19 cellular contexts compared by ENCODE assay signal in the genomic region with DNA sequence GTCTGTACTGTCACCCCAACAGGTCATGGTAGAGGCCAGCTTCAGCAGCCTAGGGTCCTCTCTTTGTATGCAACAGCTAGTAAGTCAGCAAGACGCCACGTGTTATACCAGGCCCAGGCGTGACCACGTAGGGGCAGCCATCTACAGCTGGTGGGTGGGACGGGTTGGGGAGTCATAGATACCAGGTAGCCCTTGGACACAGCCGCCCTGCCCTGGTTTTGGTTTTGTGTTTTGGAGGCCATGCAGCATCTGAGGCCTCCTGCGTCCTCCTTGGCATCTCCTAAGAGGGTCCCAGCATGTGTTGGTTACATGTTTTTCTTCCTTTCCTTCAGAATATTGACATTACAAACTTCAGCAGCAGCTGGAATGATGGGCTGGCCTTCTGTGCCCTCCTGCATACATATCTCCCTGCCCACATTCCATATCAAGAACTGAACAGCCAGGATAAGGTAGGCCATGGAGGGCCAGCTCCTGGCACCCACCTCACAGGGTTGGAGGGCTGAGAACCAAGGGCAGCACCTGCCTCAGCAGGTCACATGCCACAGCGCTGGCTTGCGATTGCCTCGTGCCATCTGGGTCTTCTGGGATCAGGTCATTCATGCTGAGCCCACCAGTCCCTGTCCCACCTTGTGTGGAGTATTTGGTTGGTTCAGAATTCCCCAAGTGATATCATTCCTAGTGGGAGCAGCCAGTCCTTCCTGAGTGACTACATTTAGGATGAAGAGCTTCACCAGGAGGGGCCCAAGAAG. TPM values are rescaled to one million over a fixed set of nuclear protein-coding genes. Genes with fewer than 3 reads are reported as not detected.
DNase-seq lines count a peak whose midpoint lies in the region; FAIRE-seq and TF ChIP-seq lines count a peak whose summit lies in the region.
"Had no signal": no experiment of that assay in that cellular context is flagged by ENCODE, and none has a peak within 500 bp of the region (broad histone marks: within the 10 kb centered on the region; RNA-seq: fewer than 3 reads in every experiment).

No MANE protein-coding gene starts in this region.

- CTCF ChIA-PET in RWPE1 (lab: Yijun Ruan, JAX) = no interaction called here
- CTCF ChIA-PET in GM10248 (lab: Yijun Ruan, JAX) = interaction anchor here (0.9 to 1.3 kb wide), 2 partner anchors 13 to 110 kb away, joined by 4 to 5 read pairs; no protein-coding TSS in a partner anchor
- CTCF ChIA-PET in HEK293T (lab: Yijun Ruan, JAX) = no interaction called here

- no peaks in the 10 kb centered on the region for H3K9me3 ChIP-seq in kidney (ENCODE audit: control insufficient read depth in 1 of 2, low read length in 2 of 2)

- DNase-seq in activated effector memory CD4-positive, alpha-beta T cell treated with anti-CD3 and anti-CD28 coated beads, Interleukin-2, amount 50 U/mL, for 16 hours = peak; percentile 58
- no peak for DNase-seq in activated effector memory CD4-positive, alpha-beta T cell treated with Interleukin-2 at 50 U/mL for 16 hours
- DNase-seq in D721Med (ENCODE audit: insufficient read length, low spot score) = peak; percentile 10
- no peak for DNase-seq in RWPE1 (ENCODE audit: low spot score)
- peak; percentile 54 for DNase-seq in kidney
- no peak for DNase-seq in NCI-H1694 (lab: John Stamatoyannopoulos, UW)
- no peak for DNase-seq in GM10248 (ENCODE audit: extremely low spot score)
- DNase-seq in HEK293T (ENCODE audit: extremely low spot score) = no peak
- DNase-seq: DMS79, HCEC 1CT, KG1, NCI-H1436, NCI-H2081, NCI-H510A, NCI-H774, PC-3 had no signal

- intact Hi-C loops in kidney (cut with DNase I) = no loop called here

- peaks cover 4 to 11% of the 10 kb centered on the region in 2 donors for H3K36me3 ChIP-seq in kidney (ENCODE audit: control insufficient read depth in 1 of 2, insufficient read depth in 2 of 2, low read length in 2 of 2)

- POLR2A ChIA-PET in RWPE1 (lab: Yijun Ruan, JAX; ENCODE audit: low non-redundant PET) (no interaction called here), GM10248 (lab: Yijun Ruan, JAX) (no interaction called here), HEK293T (lab: Yijun Ruan, JAX) (no interaction called here)

- TF ChIP-seq CTCF in D721Med (IDR thresholded peaks at IDR 0.05; ENCODE audit: insufficient read depth, missing control alignments) (no peak), RWPE1 (conservative IDR thresholded peaks at IDR 0.05; ENCODE audit: low read depth) (no peak), kidney (IDR thresholded peaks at IDR 0.05; ENCODE audit: borderline replicate concordance, extremely low read depth, insufficient read depth) (no peak), GM10248 (IDR thresholded peaks at IDR 0.05; ENCODE audit: control extremely low read depth, extremely low read depth, low read depth, missing control alignments) (no peak)

- H3K4me3 ChIP-seq in kidney (ENCODE audit: low read length in 2 of 2) = no peak overlapping the region
- H3K4me3 ChIP-seq: GM12878, SK-N-MC had no signal

- no peak overlapping the region for H3K9ac ChIP-seq in kidney (ENCODE audit: low read length in 2 of 2)

- H3K27ac ChIP-seq in RWPE1 (peak overlapping the region; percentile 1; the same call in 1 of the 2 replicates), kidney (ENCODE audit: low read depth in 2 of 2, low read length in 2 of 2) (no peak overlapping the region)
- H3K27ac ChIP-seq: SK-N-MC had no signal

- no peak for FAIRE-seq in D721Med (lab: Jason Lieb, UNC)
- FAIRE-seq in kidney (lab: Jason Lieb, UNC) = no peak
- FAIRE-seq: GM12878, GM18507 had no signal

- peaks cover 9 to 19% of the 10 kb centered on the region in 2 donors for H3K4me1 ChIP-seq in kidney (ENCODE audit: control insufficient read depth in 1 of 2, insufficient read depth in 1 of 2, low read depth in 1 of 2, low read length in 2 of 2)

TF ChIP-seq in HEK293T, 16 proteins besides CTCF, POLR2A, EP300 and RAD21:
- TF ChIP-seq FOXA1 (IDR thresholded peaks at IDR 0.05) (no peak), BHLHE40 (IDR thresholded peaks at IDR 0.05; ENCODE audit: borderline replicate concordance) (no peak), SP1 (IDR thresholded peaks at IDR 0.05) (no peak), ARNT (IDR thresholded peaks at IDR 0.05) (no peak), ELF4 (IDR thresholded peaks at IDR 0.05) (no peak), HDGF (IDR thresholded peaks at IDR 0.05; ENCODE audit: borderline replicate concordance) (no peak), FOXK2 (IDR thresholded peaks at IDR 0.05) (no peak), L3MBTL2 (conservative IDR thresholded peaks at IDR 0.05) (no peak), LEF1 (IDR thresholded peaks at IDR 0.05; ENCODE audit: borderline replicate concordance) (no peak), NFRKB (IDR thresholded peaks at IDR 0.05) (no peak), CTBP1 (IDR thresholded peaks at IDR 0.05; ENCODE audit: borderline replicate concordance) (no peak), FOXM1 (IDR thresholded peaks at IDR 0.05; ENCODE audit: borderline replicate concordance) (no peak), SUZ12 (IDR thresholded peaks at IDR 0.05) (no peak)
- TF ChIP-seq, protein P1, sequence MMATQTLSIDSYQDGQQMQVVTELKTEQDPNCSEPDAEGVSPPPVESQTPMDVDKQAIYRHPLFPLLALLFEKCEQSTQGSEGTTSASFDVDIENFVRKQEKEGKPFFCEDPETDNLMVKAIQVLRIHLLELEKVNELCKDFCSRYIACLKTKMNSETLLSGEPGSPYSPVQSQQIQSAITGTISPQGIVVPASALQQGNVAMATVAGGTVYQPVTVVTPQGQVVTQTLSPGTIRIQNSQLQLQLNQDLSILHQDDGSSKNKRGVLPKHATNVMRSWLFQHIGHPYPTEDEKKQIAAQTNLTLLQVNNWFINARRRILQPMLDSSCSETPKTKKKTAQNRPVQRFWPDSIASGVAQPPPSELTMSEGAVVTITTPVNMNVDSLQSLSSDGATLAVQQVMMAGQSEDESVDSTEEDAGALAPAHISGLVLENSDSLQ (IDR thresholded peaks at IDR 0.05) = no peak
TF ChIP-seq in HEK293T: peak in this region for 0.

RNA-seq across cellular contexts. Expression of gene ADORA2A, which starts 16.0 kb away (rescaled TPM):
- total RNA-seq in kidney = 6.9 TPM
- 6.1 TPM for polyA plus RNA-seq in kidney (ENCODE audit: insufficient read depth, low read depth, low replicate concordance)

Comparison
In these comparisons a context has a peak if more than half of its experiments do, and no peak if none do; other contexts are left out.
1. DNase-seq: peak in activated effector memory CD4-positive, alpha-beta T cell treated with anti-CD3 and anti-CD28 coated beads, Interleukin-2, amount 50 U/mL, for 16 hours (single experiment), D721Med (single experiment) and kidney (single experiment); none in activated effector memory CD4-positive, alpha-beta T cell treated with Interleukin-2 at 50 U/mL for 16 hours (single experiment), RWPE1 (single experiment), NCI-H1694 (single experiment), GM10248 (single experiment) and HEK293T (single experiment).